17 cellular contexts compared by ENCODE assay signal in genomic region chr15:63984331-63984730, GRCh38.
"Had no signal": no experiment of that assay in that cellular context is flagged by ENCODE, and none has a peak within 500 bp of the region (broad histone marks: within the 10 kb centered on the region; RNA-seq: fewer than 3 reads in every experiment).

No MANE protein-coding gene starts in this region.

- H3K27ac ChIP-seq: brain microvascular endothelial cell, SJSA1, transverse colon had no signal

- H3K36me3 ChIP-seq: brain microvascular endothelial cell, SJSA1, transverse colon had no signal

- H3K4me3 ChIP-seq: SJSA1, transverse colon had no signal

- H3K27me3 Mint-ChIP-seq: activated CD4-positive, alpha-beta T cell treated with anti-CD3 and anti-CD28 coated beads, Interleukin-2, amount 10 ng/mL, durations not matched to agents 24 days and 14 days; activated naive CD8-positive, alpha-beta T cell; dendritic cell treated with granulocyte-macrophage colony-stimulating factor and Interleukin-4, amounts not matched to agents 40 ng/mL and 50 ng/mL, for 4 days; progenitor cell of endocrine pancreas had no signal

- H3K27ac Mint-ChIP-seq: activated CD4-positive, alpha-beta T cell treated with anti-CD3 and anti-CD28 coated beads, Interleukin-2, amount 10 ng/mL, durations not matched to agents 24 days and 14 days; activated CD8-positive, alpha-beta T cell treated with anti-CD3 and anti-CD28 coated beads, Interleukin-2, amount 10 ng/mL, durations not matched to agents 7 days and 5 days; activated naive CD8-positive, alpha-beta T cell; activated T-cell treated with anti-CD3 and anti-CD28 coated beads, Interleukin-2, amount 50 U/mL, for 72 hours; progenitor cell of endocrine pancreas had no signal

- H3K4me1 ChIP-seq: SJSA1 had no signal

- H3K9me3 ChIP-seq: SJSA1, transverse colon had no signal

- ATAC-seq: activated CD8-positive, alpha-beta T cell treated with anti-CD3 and anti-CD28 coated beads, Interleukin-2, amount 10 ng/mL, durations not matched to agents 7 days and 5 days; activated T-cell treated with anti-CD3 and anti-CD28 coated beads, Interleukin-2, amount 50 U/mL, for 72 hours had no signal

- H3K27me3 ChIP-seq: brain microvascular endothelial cell, SJSA1, transverse colon had no signal

- H3K36me3 Mint-ChIP-seq: activated naive CD8-positive, alpha-beta T cell had no signal

- H3K9me3 Mint-ChIP-seq: activated CD4-positive, alpha-beta T cell treated with anti-CD3 and anti-CD28 coated beads, Interleukin-2, amount 10 ng/mL, durations not matched to agents 24 days and 14 days; activated T-cell treated with anti-CD3 and anti-CD28 coated beads, Interleukin-2, amount 50 U/mL, for 72 hours; dendritic cell treated with granulocyte-macrophage colony-stimulating factor and Interleukin-4, amounts not matched to agents 40 ng/mL and 50 ng/mL, for 4 days; nephron had no signal

- H3K4me3 Mint-ChIP-seq: activated CD4-positive, alpha-beta T cell treated with anti-CD3 and anti-CD28 coated beads, Interleukin-2, amount 10 ng/mL, durations not matched to agents 24 days and 14 days; activated CD8-positive, alpha-beta T cell treated with anti-CD3 and anti-CD28 coated beads, Interleukin-2, amount 10 ng/mL, durations not matched to agents 7 days and 5 days; activated naive CD8-positive, alpha-beta T cell; activated T-cell treated with anti-CD3 and anti-CD28 coated beads, Interleukin-2, amount 50 U/mL, for 72 hours; dendritic cell treated with granulocyte-macrophage colony-stimulating factor and Interleukin-4, amounts not matched to agents 40 ng/mL and 50 ng/mL, for 4 days; nephron had no signal

- DNase-seq: activated CD4-positive, alpha-beta T cell treated with anti-CD3 and anti-CD28 coated beads, Interleukin-2, amount 10 ng/mL, durations not matched to agents 24 days and 14 days; activated CD4-positive, CD25-positive, alpha-beta regulatory T cell; activated CD8-positive, alpha-beta memory T cell treated with anti-CD3 and anti-CD28 coated beads, Interleukin-2, amount 50 U/mL, for 48 hours; activated CD8-positive, alpha-beta T cell treated with anti-CD3 and anti-CD28 coated beads, Interleukin-2, amount 10 ng/mL, durations not matched to agents 7 days and 5 days; activated gamma-delta T cell; activated T-cell treated with anti-CD3 and anti-CD28 coated beads, Interleukin-2, amount 50 U/mL, for 72 hours; brain microvascular endothelial cell; effector memory CD4-positive, alpha-beta T cell; foreskin fibroblast; glutamatergic neuron; stimulated activated CD4-positive, alpha-beta T cell treated with anti-CD3 and anti-CD28 coated beads, Interleukin-1b, Interleukin-23, amount 100 ng/mL, for 48 hours; transverse colon had no signal
